In genomic region chr1:109740615-109741373, GRCh38 we compare ENCODE assay signal across 10 cellular contexts. TPM values are rescaled to one million over a fixed set of nuclear protein-coding genes. Genes with fewer than 3 reads are reported as not detected.
DNase-seq lines count a peak whose midpoint lies in the region; ATAC-seq, FAIRE-seq and TF ChIP-seq lines count a peak whose summit lies in the region.
"Had no signal": no experiment of that assay in that cellular context is flagged by ENCODE, and none has a peak within 500 bp of the region (broad histone marks: within the 10 kb centered on the region; RNA-seq: fewer than 3 reads in every experiment).

GSTM3 (minus strand) TSS chr1:109741038; CDS start chr1:109740287, 751 bp downstream.

- no peaks in the 10 kb centered on the region for H3K9me3 ChIP-seq in right cardiac atrium (ENCODE audit: control insufficient read depth, low read length)

- intact Hi-C loops in activated T-helper 2 cell treated with anti-CD3 and anti-CD28 coated beads, Interferon-gamma antibody, Interleukin-2, Interleukin-4, amounts not matched to agents 10 μg/mL and 5 μg/mL and 100 μg/mL, durations not matched to agents 14 hours and 24 hours and 36 hours (cut with micrococcal nuclease): loop anchor here (2.0 kb wide), 1 partner anchor 54 kb away; the partner anchor contains the start of gene GSTM1
- intact Hi-C loops in right cardiac atrium (cut with DNase I): no loop called here
- intact Hi-C loops in sciatic nerve (cut with DNase I): no loop called here

- no peak for DNase-seq in activated T-cell treated with anti-CD3 and anti-CD28 coated beads, Interleukin-2, amount 50 U/mL, for 24 hours
- no peak for DNase-seq in activated T-cell treated with anti-CD3 and anti-CD28 coated beads, Interleukin-2, amount 50 U/mL, for 48 hours
- DNase-seq in activated T-helper 2 cell treated with anti-CD3 and anti-CD28 coated beads, Interferon-gamma antibody, Interleukin-2, Interleukin-4, amounts not matched to agents 10 μg/mL and 5 μg/mL and 100 μg/mL, durations not matched to agents 14 hours and 24 hours and 36 hours (ENCODE audit: low spot score): no peak
- DNase-seq in right cardiac atrium (no peak), sciatic nerve (ENCODE audit: low spot score) (no peak), GM19238 (ENCODE audit: insufficient read length, low spot score) (no peak), HT-29 (ENCODE audit: low spot score) (no peak), H54 (ENCODE audit: insufficient read length, low spot score) (no peak)

- peak in 1 of 2 donors; percentile 44 for ATAC-seq in right cardiac atrium
- peak; percentile 40 for ATAC-seq in sciatic nerve

- H3K27me3 ChIP-seq in right cardiac atrium (ENCODE audit: control insufficient read depth, insufficient read depth): no peaks in the 10 kb centered on the region

- peaks cover 20% of the 10 kb centered on the region for H3K36me3 Mint-ChIP-seq in activated T-cell treated with anti-CD3 and anti-CD28 coated beads, Interleukin-2, amount 50 U/mL, for 24 hours (ENCODE audit: low read depth)
- H3K36me3 Mint-ChIP-seq in activated T-helper 2 cell treated with anti-CD3 and anti-CD28 coated beads, Interferon-gamma antibody, Interleukin-2, Interleukin-4, amounts not matched to agents 10 μg/mL and 5 μg/mL and 100 μg/mL, durations not matched to agents 14 hours and 24 hours and 36 hours (ENCODE audit: low read depth): no peaks in the 10 kb centered on the region

- H3K27ac Mint-ChIP-seq in activated T-cell treated with anti-CD3 and anti-CD28 coated beads, Interleukin-2, amount 50 U/mL, for 24 hours: peak within 1 kb of the TSS; percentile 88
- H3K27ac Mint-ChIP-seq in activated T-helper 2 cell treated with anti-CD3 and anti-CD28 coated beads, Interferon-gamma antibody, Interleukin-2, Interleukin-4, amounts not matched to agents 10 μg/mL and 5 μg/mL and 100 μg/mL, durations not matched to agents 14 hours and 24 hours and 36 hours: peak within 1 kb of the TSS; percentile 46

- H3K4me3 Mint-ChIP-seq in activated T-cell treated with anti-CD3 and anti-CD28 coated beads, Interleukin-2, amount 50 U/mL, for 24 hours: peak within 1 kb of the TSS; percentile 84
- peak within 1 kb of the TSS; percentile 79 for H3K4me3 Mint-ChIP-seq in activated T-helper 2 cell treated with anti-CD3 and anti-CD28 coated beads, Interferon-gamma antibody, Interleukin-2, Interleukin-4, amounts not matched to agents 10 μg/mL and 5 μg/mL and 100 μg/mL, durations not matched to agents 14 hours and 24 hours and 36 hours (ENCODE audit: low read depth)

- H3K4me1 ChIP-seq in right cardiac atrium (ENCODE audit: control insufficient read depth, insufficient read depth, low read length): no peaks in the 10 kb centered on the region

- no peak for FAIRE-seq in H54 (lab: Jason Lieb, UNC)
- FAIRE-seq: endometrium, G401.6 had no signal

- H3K27me3 Mint-ChIP-seq in activated T-cell treated with anti-CD3 and anti-CD28 coated beads, Interleukin-2, amount 50 U/mL, for 24 hours: peaks cover 5% of the 10 kb centered on the region
- H3K27me3 Mint-ChIP-seq in activated T-helper 2 cell treated with anti-CD3 and anti-CD28 coated beads, Interferon-gamma antibody, Interleukin-2, Interleukin-4, amounts not matched to agents 10 μg/mL and 5 μg/mL and 100 μg/mL, durations not matched to agents 14 hours and 24 hours and 36 hours (ENCODE audit: low read depth): peaks cover 22% of the 10 kb centered on the region

- peak within 1 kb of the TSS; percentile 71 for H3K4me3 ChIP-seq in right cardiac atrium (ENCODE audit: low read length)

- peaks cover 18% of the 10 kb centered on the region for H3K4me1 Mint-ChIP-seq in activated T-cell treated with anti-CD3 and anti-CD28 coated beads, Interleukin-2, amount 50 U/mL, for 24 hours (ENCODE audit: low read depth)
- H3K4me1 Mint-ChIP-seq in activated T-helper 2 cell treated with anti-CD3 and anti-CD28 coated beads, Interferon-gamma antibody, Interleukin-2, Interleukin-4, amounts not matched to agents 10 μg/mL and 5 μg/mL and 100 μg/mL, durations not matched to agents 14 hours and 24 hours and 36 hours (ENCODE audit: low read depth): peaks cover 8% of the 10 kb centered on the region

- peak within 1 kb of the TSS; percentile 68 for H3K27ac ChIP-seq in right cardiac atrium (ENCODE audit: low read length)

- WGBS in right cardiac atrium: 3% methylated on average over 10 of the region's 10 CpGs

- no peaks in the 10 kb centered on the region for H3K9me3 Mint-ChIP-seq in activated T-cell treated with anti-CD3 and anti-CD28 coated beads, Interleukin-2, amount 50 U/mL, for 24 hours
- no peaks in the 10 kb centered on the region for H3K9me3 Mint-ChIP-seq in activated T-helper 2 cell treated with anti-CD3 and anti-CD28 coated beads, Interferon-gamma antibody, Interleukin-2, Interleukin-4, amounts not matched to agents 10 μg/mL and 5 μg/mL and 100 μg/mL, durations not matched to agents 14 hours and 24 hours and 36 hours

- TF ChIP-seq POLR2A in H54 (IDR thresholded peaks at IDR 0.05; ENCODE audit: low read depth, low read length): no peak

RNA-seq across cellular contexts. Expression of gene GSTM3, which starts in this region (rescaled TPM):
- total RNA-seq in activated T-helper 2 cell treated with anti-CD3 and anti-CD28 coated beads, Interferon-gamma antibody, Interleukin-2, Interleukin-4, amounts not matched to agents 10 μg/mL and 5 μg/mL and 100 μg/mL, durations not matched to agents 14 hours and 24 hours and 36 hours: 11.2 and 13.6 TPM in 2 replicates
- total RNA-seq in right cardiac atrium (100 to 1,000 TPM in 2 of 4 donors, 10 to 100 TPM in 2; 65.5 to 150 (median 112) TPM), sciatic nerve (104 TPM)
- polyA plus RNA-seq in right cardiac atrium: 279 TPM
- total RNA-seq in HT-29 (2014; rRNA removed; shearing (Covaris generic)): not detected in 2 replicates

Comparison
In these comparisons a context has a peak if more than half of its experiments do, and no peak if none do; other contexts are left out.
1. RNA of gene GSTM3 (total RNA-seq): 65.5 to 150 TPM in right cardiac atrium, 104 TPM in sciatic nerve (single experiment) and 11.2 to 13.6 TPM in activated T-helper 2 cell treated with anti-CD3 and anti-CD28 coated beads, Interferon-gamma antibody, Interleukin-2, Interleukin-4, amounts not matched to agents 10 μg/mL and 5 μg/mL and 100 μg/mL, durations not matched to agents 14 hours and 24 hours and 36 hours; not detected in HT-29; every median in the first group is over 10 times any median in the second.